27 cellular contexts compared by ENCODE assay signal in the genomic region with DNA sequence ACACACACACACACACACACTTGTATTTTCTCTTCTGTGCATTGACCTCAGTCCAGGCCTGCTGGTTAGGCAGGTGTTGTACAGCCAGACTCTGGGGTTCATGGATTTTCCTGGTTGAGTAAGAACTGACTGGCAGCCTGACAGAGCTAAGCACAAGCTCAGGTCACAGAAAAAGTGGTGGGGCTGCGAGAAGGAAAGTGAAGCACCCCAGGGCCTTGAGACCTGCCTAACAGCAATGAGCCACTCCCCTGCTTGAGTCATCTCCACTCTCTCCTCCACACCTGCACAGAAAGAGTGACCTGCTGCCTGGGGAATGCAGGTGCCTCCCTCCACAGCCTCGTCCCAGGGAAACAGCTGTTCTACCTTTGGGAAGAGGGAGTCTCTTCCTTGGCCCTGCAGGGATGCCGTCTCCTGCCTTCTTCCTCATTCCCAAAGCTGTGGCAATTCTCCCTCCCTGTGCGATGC.
DNase-seq lines count a peak whose midpoint lies in the region; ATAC-seq and TF ChIP-seq lines count a peak whose summit lies in the region.
"Had no signal": no experiment of that assay in that cellular context is flagged by ENCODE, and none has a peak within 500 bp of the region (broad histone marks: within the 10 kb centered on the region; RNA-seq: fewer than 3 reads in every experiment).

No MANE protein-coding gene starts in this region.

- no peaks in the 10 kb centered on the region for H3K9me3 Mint-ChIP-seq in Caco-2 (ENCODE audit: unreplicated experiment)
- H3K9me3 Mint-ChIP-seq in neural crest cell: no peaks in the 10 kb centered on the region
- no peaks in the 10 kb centered on the region for H3K9me3 Mint-ChIP-seq in activated T-helper 17 cell treated with anti-CD3 and anti-CD28 coated beads, Interleukin-2, amount 50 U/mL, for 72 hours
- H3K9me3 Mint-ChIP-seq: activated B cell treated with CpG ODN at 0.5 μM for 24 hours; activated T-cell treated with anti-CD3 and anti-CD28 coated beads, Interleukin-2, amount 50 U/mL, for 72 hours had no signal

- H3K4me1 Mint-ChIP-seq in Caco-2 (ENCODE audit: low read depth, unreplicated experiment): peaks cover 13% of the 10 kb centered on the region
- H3K4me1 Mint-ChIP-seq in neural crest cell: peaks cover 15% of the 10 kb centered on the region
- H3K4me1 Mint-ChIP-seq in activated T-helper 17 cell treated with anti-CD3 and anti-CD28 coated beads, Interleukin-2, amount 50 U/mL, for 72 hours: peaks cover 7% of the 10 kb centered on the region

- no peak overlapping the region for H3K4me3 Mint-ChIP-seq in Caco-2 (ENCODE audit: unreplicated experiment)
- no peak overlapping the region for H3K4me3 Mint-ChIP-seq in neural crest cell
- H3K4me3 Mint-ChIP-seq in activated T-helper 17 cell treated with anti-CD3 and anti-CD28 coated beads, Interleukin-2, amount 50 U/mL, for 72 hours: no peak overlapping the region
- H3K4me3 Mint-ChIP-seq: activated B cell treated with CpG ODN at 0.5 μM for 24 hours; activated CD8-positive, alpha-beta T cell treated with anti-CD3 and anti-CD28 coated beads, Interleukin-2, amount 10 ng/mL, durations not matched to agents 7 days and 5 days; activated naive CD8-positive, alpha-beta T cell; activated T-cell treated with anti-CD3 and anti-CD28 coated beads, Interleukin-2, amount 50 U/mL, for 72 hours; B cell had no signal

- no TSS peak for BruUV-seq in Caco-2 (replicated peaks; lab: Mats Ljungman, UMichigan)

- POLR2A ChIA-PET in Caco-2 (lab: Charles Lee): no interaction called here

- H3K4me1 ChIP-seq in Caco-2 (peaks cover 24% of the 10 kb centered on the region), RWPE2 (ENCODE audit: insufficient read depth, poor library complexity, severe bottlenecking) (peaks cover 29% of the 10 kb centered on the region), foreskin keratinocyte (peaks cover 41% of the 10 kb centered on the region)

- H3K27me3 Mint-ChIP-seq in Caco-2 (ENCODE audit: insufficient read depth, unreplicated experiment) (no peaks in the 10 kb centered on the region), neural crest cell (ENCODE audit: low read depth) (no peaks in the 10 kb centered on the region)
- H3K27me3 Mint-ChIP-seq in activated T-helper 17 cell treated with anti-CD3 and anti-CD28 coated beads, Interleukin-2, amount 50 U/mL, for 72 hours: peaks cover 12% of the 10 kb centered on the region

- no peak for TF ChIP-seq CTCF in Caco-2 (IDR thresholded peaks at IDR 0.05; ENCODE audit: insufficient read depth in 1 of 2, low read depth in 1 of 2, low read length in 1 of 2, severe bottlenecking in 1 of 2, unreplicated experiment in 1 of 2)
- TF ChIP-seq CTCF in RWPE2 (IDR thresholded peaks at IDR 0.05; ENCODE audit: poor library complexity, severe bottlenecking): no peak
- peak; percentile 20 for TF ChIP-seq CTCF in foreskin keratinocyte (conservative IDR thresholded peaks at IDR 0.05)
- no peak for TF ChIP-seq CTCF in neural crest cell (conservative IDR thresholded peaks at IDR 0.05)

- no peak overlapping the region for H3K4me3 ChIP-seq in Caco-2 (ENCODE audit: low read depth, low read length)
- H3K4me3 ChIP-seq in RWPE2 (ENCODE audit: severe bottlenecking): no peak overlapping the region
- H3K4me3 ChIP-seq: coronary artery, sigmoid colon, SK-N-MC, upper lobe of left lung had no signal

- intact Hi-C loops in Caco-2 (cut with micrococcal nuclease; ENCODE audit: unreplicated experiment): loop anchor here (5.0 kb wide), 1 partner anchor 40 kb away; no protein-coding TSS in a partner anchor

- H3K9me3 ChIP-seq in Caco-2: no peaks in the 10 kb centered on the region
- no peaks in the 10 kb centered on the region for H3K9me3 ChIP-seq in RWPE2 (ENCODE audit: severe bottlenecking)
- H3K9me3 ChIP-seq: sigmoid colon, upper lobe of left lung had no signal

- CTCF ChIA-PET in Caco-2 (lab: Charles Lee): no interaction called here

- H3K27ac Mint-ChIP-seq in Caco-2 (ENCODE audit: unreplicated experiment) (peak overlapping the region; percentile 33), neural crest cell (ENCODE audit: unreplicated experiment) (peak overlapping the region; percentile 7)
- no peak overlapping the region for H3K27ac Mint-ChIP-seq in activated T-helper 17 cell treated with anti-CD3 and anti-CD28 coated beads, Interleukin-2, amount 50 U/mL, for 72 hours
- H3K27ac Mint-ChIP-seq: activated B cell treated with CpG ODN at 0.5 μM for 24 hours; activated CD8-positive, alpha-beta T cell treated with anti-CD3 and anti-CD28 coated beads, Interleukin-2, amount 10 ng/mL, durations not matched to agents 7 days and 5 days; activated naive CD8-positive, alpha-beta T cell; activated T-cell treated with anti-CD3 and anti-CD28 coated beads, Interleukin-2, amount 50 U/mL, for 72 hours; B cell had no signal

- ATAC-seq in RWPE2 (ENCODE audit: low read depth) (peak; percentile 83), foreskin keratinocyte (peak; percentile 87), HG03432 (IDR thresholded peaks at IDR 0.05; ENCODE audit: unreplicated experiment) (no peak)
- ATAC-seq in activated T-helper 17 cell treated with anti-CD3 and anti-CD28 coated beads, Interleukin-2, amount 50 U/mL, for 72 hours (replicated peaks): no peak
- ATAC-seq: activated CD8-positive, alpha-beta T cell treated with anti-CD3 and anti-CD28 coated beads, Interleukin-2, amount 10 ng/mL, durations not matched to agents 7 days and 5 days; activated T-cell treated with anti-CD3 and anti-CD28 coated beads, Interleukin-2, amount 50 U/mL, for 72 hours; Panc1 had no signal

- DNase-seq in Caco-2 (peak; percentile 45 to 73), RWPE2 (ENCODE audit: low spot score) (peak; percentile 93), foreskin keratinocyte (peak; percentile 100), neural crest cell (ENCODE audit: low read depth, low spot score) (no peak), NOMO-1 treated with dmso at 0.1 percent for 144 hours (lab: John Stamatoyannopoulos, UW; ENCODE audit: unreplicated experiment) (no peak), superior temporal gyrus (ENCODE audit: extremely low spot score) (no peak)
- DNase-seq: 8988T; activated B cell treated with CpG ODN at 0.5 μM for 24 hours; activated CD8-positive, alpha-beta T cell treated with anti-CD3 and anti-CD28 coated beads, Interleukin-2, amount 10 ng/mL, durations not matched to agents 7 days and 5 days; activated T-cell treated with anti-CD3 and anti-CD28 coated beads, Interleukin-2, amount 50 U/mL, for 72 hours; COR-L47; foreskin melanocyte; NCI-H1417; NCI-H748 treated with DMSO at 0.1 percent for 48 hours; nucleus accumbens; sigmoid colon; stimulated activated CD4-positive, alpha-beta T cell treated with anti-CD3 and anti-CD28 coated beads, Interleukin-1b, Interleukin-23, amount 100 ng/mL, for 48 hours; stimulated activated naive CD4-positive, alpha-beta T cell; T-helper 9 cell had no signal

- peak overlapping the region; percentile 79 for H3K27ac ChIP-seq in RWPE2 (ENCODE audit: poor library complexity, severe bottlenecking)
- H3K27ac ChIP-seq in foreskin keratinocyte: peak overlapping the region; percentile 95
- H3K27ac ChIP-seq: coronary artery, sigmoid colon, SK-N-MC, upper lobe of left lung had no signal

- H3K27me3 ChIP-seq in Caco-2 (replicated peaks; ENCODE audit: control insufficient read depth, insufficient read depth, low read length): no peaks in the 10 kb centered on the region
- H3K27me3 ChIP-seq in RWPE2 (ENCODE audit: insufficient read depth, poor library complexity, severe bottlenecking): no peaks in the 10 kb centered on the region
- H3K27me3 ChIP-seq in foreskin keratinocyte: no peaks in the 10 kb centered on the region
- H3K27me3 ChIP-seq: sigmoid colon, upper lobe of left lung had no signal

- no peaks in the 10 kb centered on the region for H3K36me3 ChIP-seq in Caco-2 (ENCODE audit: control insufficient read depth, insufficient read depth, low read length)
- H3K36me3 ChIP-seq in RWPE2 (ENCODE audit: low read depth): no peaks in the 10 kb centered on the region
- H3K36me3 ChIP-seq: sigmoid colon, upper lobe of left lung had no signal

- H3K36me3 Mint-ChIP-seq in Caco-2 (ENCODE audit: insufficient read depth, unreplicated experiment): no peaks in the 10 kb centered on the region
- H3K36me3 Mint-ChIP-seq in neural crest cell (ENCODE audit: low read depth): no peaks in the 10 kb centered on the region
- no peaks in the 10 kb centered on the region for H3K36me3 Mint-ChIP-seq in activated T-helper 17 cell treated with anti-CD3 and anti-CD28 coated beads, Interleukin-2, amount 50 U/mL, for 72 hours (ENCODE audit: low read depth)
- H3K36me3 Mint-ChIP-seq: activated naive CD8-positive, alpha-beta T cell had no signal

Comparison
In these comparisons a context has a peak if more than half of its experiments do, and no peak if none do; other contexts are left out.
1. DNase-seq: peak in Caco-2 (2 of 2), RWPE2 (single experiment) and foreskin keratinocyte (2 of 2); none in neural crest cell (single experiment), NOMO-1 treated with dmso at 0.1 percent for 144 hours (single experiment) and superior temporal gyrus (single experiment).
2. ATAC-seq: peak in RWPE2 (single experiment) and foreskin keratinocyte (single experiment); none in activated T-helper 17 cell treated with anti-CD3 and anti-CD28 coated beads, Interleukin-2, amount 50 U/mL, for 72 hours (single experiment) and HG03432 (single experiment).